In genomic region chr15:94951538-94951937, GRCh38 we compare ENCODE assay signal across 22 cellular contexts.
"Had no signal": no experiment of that assay in that cellular context is flagged by ENCODE, and none has a peak within 500 bp of the region (broad histone marks: within the 10 kb centered on the region; RNA-seq: fewer than 3 reads in every experiment).

No MANE protein-coding gene starts in this region.

- DNase-seq: activated CD4-positive, alpha-beta T cell treated with anti-CD3 and anti-CD28 coated beads for 36 hours; activated CD4-positive, CD25-positive, alpha-beta regulatory T cell; activated CD8-positive, alpha-beta T cell treated with anti-CD3 and anti-CD28 coated beads, Interleukin-2, amount 10 ng/mL, durations not matched to agents 7 days and 5 days; activated naive CD4-positive, alpha-beta T cell; activated T-cell treated with anti-CD3 and anti-CD28 coated beads for 4 hours; activated T-cell treated with anti-CD3 and anti-CD28 coated beads, Interleukin-2, amount 50 U/mL, for 72 hours; anterior cingulate cortex; cerebellar nuclear complex; endodermal cell; foreskin melanocyte; heart right ventricle; kidney glomerular epithelial cell; left lung; lower lobe of right lung; posterior cingulate gyrus; right cardiac atrium; stimulated activated naive CD4-positive, alpha-beta T cell had no signal

- H3K4me3 ChIP-seq: coronary artery, heart right ventricle, left lung, lower lobe of right lung, tibial nerve had no signal

- H3K27ac ChIP-seq: coronary artery, heart right ventricle, left lung, lower lobe of right lung, tibial nerve had no signal

- H3K27me3 ChIP-seq: heart right ventricle, left lung, tibial nerve had no signal

- H3K27ac Mint-ChIP-seq: activated CD4-positive, alpha-beta T cell treated with anti-CD3 and anti-CD28 coated beads for 36 hours; activated CD8-positive, alpha-beta T cell treated with anti-CD3 and anti-CD28 coated beads, Interleukin-2, amount 10 ng/mL, durations not matched to agents 7 days and 5 days; activated naive CD4-positive, alpha-beta T cell treated with anti-CD3 and anti-CD28 coated beads, Interleukin-2, amount 50 U/mL, for 72 hours; activated T-cell treated with anti-CD3 and anti-CD28 coated beads, Interleukin-2, amount 50 U/mL, for 72 hours; endodermal cell; nephron; T-helper 2 cell treated with Interferon-gamma antibody and Interleukin-4, amounts not matched to agents 5 μg/mL and 100 μg/mL, for 36 hours had no signal

- H3K4me1 ChIP-seq: heart right ventricle, left lung, lower lobe of right lung, tibial nerve had no signal

- H3K36me3 Mint-ChIP-seq: activated naive CD4-positive, alpha-beta T cell treated with anti-CD3 and anti-CD28 coated beads, Interleukin-2, amount 50 U/mL, for 72 hours had no signal

- H3K4me3 Mint-ChIP-seq: activated CD4-positive, alpha-beta T cell treated with anti-CD3 and anti-CD28 coated beads for 36 hours; activated CD8-positive, alpha-beta T cell treated with anti-CD3 and anti-CD28 coated beads, Interleukin-2, amount 10 ng/mL, durations not matched to agents 7 days and 5 days; activated T-cell treated with anti-CD3 and anti-CD28 coated beads, Interleukin-2, amount 50 U/mL, for 72 hours; endodermal cell; nephron; T-helper 2 cell treated with Interferon-gamma antibody and Interleukin-4, amounts not matched to agents 5 μg/mL and 100 μg/mL, for 36 hours had no signal

- H3K4me1 Mint-ChIP-seq: activated CD4-positive, alpha-beta T cell treated with anti-CD3 and anti-CD28 coated beads for 36 hours; endodermal cell; nephron had no signal

- H3K36me3 ChIP-seq: heart right ventricle, left lung, lower lobe of right lung, tibial nerve had no signal
